In the genomic region with DNA sequence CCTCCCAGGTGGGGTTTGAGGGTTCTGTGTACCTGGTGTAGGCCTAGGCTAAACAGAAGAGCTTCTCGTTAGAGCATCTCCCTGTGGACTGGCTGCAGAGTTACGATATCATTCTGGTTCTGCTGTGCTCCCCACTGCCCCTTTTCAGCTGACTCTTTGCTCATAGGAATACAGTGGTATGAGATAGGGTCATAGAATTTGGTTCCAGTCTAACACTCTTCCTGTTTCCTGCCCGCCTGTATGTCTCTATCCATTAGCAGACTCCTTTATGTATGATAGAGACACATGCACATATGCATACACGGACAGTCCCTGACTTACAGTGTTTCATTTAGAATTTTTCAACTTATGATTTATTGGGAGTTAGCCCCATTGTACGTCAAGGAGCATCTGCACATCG, we compare ENCODE assay signal across 16 cellular contexts. TPM values are rescaled to one million over a fixed set of nuclear protein-coding genes. Genes with fewer than 3 reads are reported as not detected.
A peak's percentile ranks its signal among the peaks of the same experiment; 100 is the strongest.
DNase-seq lines count a peak whose midpoint lies in the region; ATAC-seq lines count a peak whose summit lies in the region.
"Had no signal": no experiment of that assay in that cellular context is flagged by ENCODE, and none has a peak within 500 bp of the region (broad histone marks: within the 10 kb centered on the region; RNA-seq: fewer than 3 reads in every experiment).

No MANE protein-coding gene starts in this region.

- peaks cover 11% of the 10 kb centered on the region for H3K36me3 Mint-ChIP-seq in CD4-positive, CD25-positive, alpha-beta regulatory T cell
- H3K36me3 Mint-ChIP-seq in T-helper 17 cell (ENCODE audit: low read depth): peaks cover 2% of the 10 kb centered on the region
- peaks cover 2% of the 10 kb centered on the region for H3K36me3 Mint-ChIP-seq in memory B cell

- H3K4me2 ChIP-seq in BLaER1: peak overlapping the region; percentile 89

- no peak for ATAC-seq in CD4-positive, CD25-positive, alpha-beta regulatory T cell (ENCODE audit: low read depth in 2 of 2)
- ATAC-seq in T-helper 17 cell (no peak), memory B cell (ENCODE audit: low read depth) (no peak)

- no peak overlapping the region for H3K9ac ChIP-seq in BLaER1

- no peaks in the 10 kb centered on the region for H3K27me3 Mint-ChIP-seq in CD4-positive, CD25-positive, alpha-beta regulatory T cell
- no peaks in the 10 kb centered on the region for H3K27me3 Mint-ChIP-seq in T-helper 17 cell
- H3K27me3 Mint-ChIP-seq in memory B cell: no peaks in the 10 kb centered on the region

- peaks cover 34 to 93% (median 79%) of the 10 kb centered on the region in 4 donors for H3K4me1 Mint-ChIP-seq in CD4-positive, CD25-positive, alpha-beta regulatory T cell
- H3K4me1 Mint-ChIP-seq in T-helper 17 cell: peaks cover 73% of the 10 kb centered on the region
- peaks cover 78% of the 10 kb centered on the region for H3K4me1 Mint-ChIP-seq in memory B cell

- H3K9me3 Mint-ChIP-seq in CD4-positive, CD25-positive, alpha-beta regulatory T cell: no peaks in the 10 kb centered on the region
- H3K9me3 Mint-ChIP-seq in memory B cell: no peaks in the 10 kb centered on the region
- H3K9me3 Mint-ChIP-seq: H9, nephron progenitor cell had no signal

- peaks cover 90% of the 10 kb centered on the region for H3K4me1 ChIP-seq in BLaER1
- H3K4me1 ChIP-seq in CD4-positive, CD25-positive, alpha-beta regulatory T cell (ENCODE audit: control insufficient read depth, insufficient read depth, low read length, poor library complexity, severe bottlenecking): peaks cover 90% of the 10 kb centered on the region

- no peaks in the 10 kb centered on the region for H3K27me3 ChIP-seq in BLaER1
- H3K27me3 ChIP-seq in CD4-positive, CD25-positive, alpha-beta regulatory T cell (ENCODE audit: control insufficient read depth, insufficient read depth, low read length): no peaks in the 10 kb centered on the region
- H3K27me3 ChIP-seq: sigmoid colon had no signal

- H3K4me3 Mint-ChIP-seq in CD4-positive, CD25-positive, alpha-beta regulatory T cell: peak overlapping the region; percentile 81 to 87 (median 85)
- peak overlapping the region; percentile 90 for H3K4me3 Mint-ChIP-seq in T-helper 17 cell
- peak overlapping the region; percentile 24 for H3K4me3 Mint-ChIP-seq in memory B cell
- H3K4me3 Mint-ChIP-seq: H9, nephron progenitor cell had no signal

- peaks cover 100% of the 10 kb centered on the region for H4K20me1 ChIP-seq in BLaER1

- no peak for DNase-seq in CD4-positive, CD25-positive, alpha-beta regulatory T cell
- DNase-seq in T-helper 17 cell (no peak), memory B cell (ENCODE audit: low spot score in 2 of 2) (no peak), mesenteric fat pad (ENCODE audit: low spot score) (no peak), D341Med (ENCODE audit: low spot score) (no peak), A172 (ENCODE audit: low spot score) (no peak), GM03348 (ENCODE audit: low spot score) (no peak)
- DNase-seq: activated gamma-delta T cell treated with Interleukin-2 at 50 U/mL for 16 hours, cerebellar nuclear complex, H9, head of caudate nucleus, NCI-H187 treated with DMSO at 0.1 percent for 48 hours, NCI-H69, nephron progenitor cell, sigmoid colon had no signal

- H3K27ac Mint-ChIP-seq in CD4-positive, CD25-positive, alpha-beta regulatory T cell: peak overlapping the region in 2 of 3 donors; percentile 86 to 87
- peak overlapping the region; percentile 88 for H3K27ac Mint-ChIP-seq in T-helper 17 cell
- peak overlapping the region; percentile 97 for H3K27ac Mint-ChIP-seq in memory B cell

- H3K27ac ChIP-seq in BLaER1: no peak overlapping the region
- H3K27ac ChIP-seq in CD4-positive, CD25-positive, alpha-beta regulatory T cell (ENCODE audit: insufficient read depth, low read length, poor library complexity, severe bottlenecking): peak overlapping the region; percentile 69

- no peak overlapping the region for H3K4me3 ChIP-seq in BLaER1
- H3K4me3 ChIP-seq in CD4-positive, CD25-positive, alpha-beta regulatory T cell (ENCODE audit: low read depth, low read length): peak overlapping the region; percentile 64
- H3K4me3 ChIP-seq: sigmoid colon had no signal

- no peaks in the 10 kb centered on the region for H3K9me3 ChIP-seq in BLaER1
- no peaks in the 10 kb centered on the region for H3K9me3 ChIP-seq in CD4-positive, CD25-positive, alpha-beta regulatory T cell (ENCODE audit: control insufficient read depth in 2 of 2, low read length in 2 of 2)
- H3K9me3 ChIP-seq in T-helper 17 cell (ENCODE audit: control insufficient read depth, low read length, poor library complexity, severe bottlenecking): no peaks in the 10 kb centered on the region
- H3K9me3 ChIP-seq: sigmoid colon had no signal

- peaks cover 71% of the 10 kb centered on the region for H3K36me3 ChIP-seq in BLaER1
- H3K36me3 ChIP-seq in CD4-positive, CD25-positive, alpha-beta regulatory T cell (ENCODE audit: control insufficient read depth, insufficient read depth, low read length): peaks cover 6% of the 10 kb centered on the region
- H3K36me3 ChIP-seq: sigmoid colon had no signal

RNA-seq across cellular contexts. Expression of gene RNF4, which starts 15.3 kb away (rescaled TPM):
- total RNA-seq in CD4-positive, CD25-positive, alpha-beta regulatory T cell: 111 TPM
- polyA plus RNA-seq in CD4-positive, CD25-positive, alpha-beta regulatory T cell: 10 to 100 TPM; 72.0 to 94.4 (median 83.0) TPM
- total RNA-seq in T-helper 17 cell (100 to 1,000 TPM; 102 to 117 TPM), mesenteric fat pad (48.6 TPM)
- 50.8 and 55.6 TPM in 2 replicates for total RNA-seq in A172 (2014; rRNA removed; shearing (Covaris generic))

RNA-seq across cellular contexts. Expression of gene FAM193A, which starts 52.3 kb away (rescaled TPM):
- total RNA-seq in CD4-positive, CD25-positive, alpha-beta regulatory T cell: 44.3 TPM
- polyA plus RNA-seq in CD4-positive, CD25-positive, alpha-beta regulatory T cell: 1 to 10 TPM in 2 of 4 donors, under 1 TPM in 2; 0.71 to 1.9 (median 1.3) TPM
- 10 to 100 TPM; 34.8 to 39.8 TPM for total RNA-seq in T-helper 17 cell
- total RNA-seq in mesenteric fat pad: 25.3 TPM
- 10.3 and 12.0 TPM in 2 replicates for total RNA-seq in A172 (2014; rRNA removed; shearing (Covaris generic))

Comparison
In these comparisons a context has a peak if more than half of its experiments do, and no peak if none do; other contexts are left out.
1. H3K4me3 Mint-ChIP-seq: peak in every context shown above with its lines; median percentile 90 in T-helper 17 cell; 85 in CD4-positive, CD25-positive, alpha-beta regulatory T cell; 24 in memory B cell.